Comparison of ENCODE assay signal across 20 cellular contexts in the genomic region with DNA sequence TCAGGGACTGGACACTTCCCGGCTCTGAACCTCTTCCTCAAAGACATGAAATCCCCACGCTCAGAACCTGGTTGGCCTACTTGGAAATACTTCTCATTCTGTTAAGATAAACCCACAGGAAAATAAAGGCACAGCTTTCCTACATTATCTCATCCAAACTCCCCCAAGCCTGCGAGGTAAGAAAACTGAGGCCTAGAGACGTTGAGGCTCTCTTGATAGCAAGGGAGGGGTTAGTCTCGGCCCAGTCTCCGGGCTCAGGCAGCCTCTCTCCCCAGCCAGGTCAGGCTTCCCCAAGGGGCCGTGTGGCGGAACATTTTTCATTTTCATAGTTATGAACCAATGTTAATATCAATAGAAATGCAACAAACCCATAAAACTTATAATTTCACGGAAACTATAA.
"Had no signal": no experiment of that assay in that cellular context is flagged by ENCODE, and none has a peak within 500 bp of the region (broad histone marks: within the 10 kb centered on the region; RNA-seq: fewer than 3 reads in every experiment).

No MANE protein-coding gene starts in this region.

- H3K36me3 ChIP-seq: esophagus muscularis mucosa, left ventricle myocardium inferior, lower lobe of right lung, neutrophil, right atrium auricular region, sigmoid colon had no signal

- H3K27me3 ChIP-seq: dorsolateral prefrontal cortex, esophagus muscularis mucosa, neutrophil, right atrium auricular region, sigmoid colon had no signal

- DNase-seq: dorsolateral prefrontal cortex; effector CD8-positive, alpha-beta T cell; kidney; left cardiac atrium; left ventricle myocardium inferior; lower lobe of right lung; mesenchymal stem cell; midbrain; sigmoid colon; stimulated activated CD4-positive, alpha-beta T cell treated with anti-CD3 and anti-CD28 coated beads, Interleukin-2, amount 100 ng/mL, for 24 hours; stimulated activated CD4-positive, alpha-beta T cell treated with anti-CD3 and anti-CD28 coated beads, Interleukin-4, amount 100 ng/mL, for 4 hours; stimulated activated naive CD4-positive, alpha-beta T cell treated with Interleukin-2 at 50 U/mL for 16 hours had no signal

- H3K27ac ChIP-seq: coronary artery, dorsolateral prefrontal cortex, epithelial cell of prostate, esophagus muscularis mucosa, left ventricle myocardium inferior, lower lobe of right lung, neutrophil, right atrium auricular region, sigmoid colon, skin epidermis had no signal

- ATAC-seq: left cardiac atrium; lower lobe of right lung; natural killer cell treated with Interleukin-12 subunit alpha and Interleukin-12 subunit beta and Interleukin-15 and Interleukin-18, amount 100 ng/mL, for 72 hours had no signal

- H3K36me3 Mint-ChIP-seq: natural killer cell treated with Interleukin-12 subunit alpha and Interleukin-12 subunit beta and Interleukin-15 and Interleukin-18, amount 100 ng/mL, for 72 hours had no signal

- H3K4me3 Mint-ChIP-seq: natural killer cell treated with Interleukin-12 subunit alpha and Interleukin-12 subunit beta and Interleukin-15 and Interleukin-18, amount 100 ng/mL, for 72 hours; type B pancreatic cell had no signal

- H3K27ac Mint-ChIP-seq: natural killer cell treated with Interleukin-12 subunit alpha and Interleukin-12 subunit beta and Interleukin-15 and Interleukin-18, amount 100 ng/mL, for 72 hours; type B pancreatic cell had no signal

- H3K9me3 ChIP-seq: esophagus muscularis mucosa, left ventricle myocardium inferior, lower lobe of right lung, neutrophil, right atrium auricular region, sigmoid colon had no signal

- H3K4me3 ChIP-seq: coronary artery, dorsolateral prefrontal cortex, esophagus muscularis mucosa, left ventricle myocardium inferior, lower lobe of right lung, right atrium auricular region, sigmoid colon, skin epidermis had no signal

- H3K9me3 Mint-ChIP-seq: natural killer cell treated with Interleukin-12 subunit alpha and Interleukin-12 subunit beta and Interleukin-15 and Interleukin-18, amount 100 ng/mL, for 72 hours; type B pancreatic cell had no signal

- H3K27me3 Mint-ChIP-seq: natural killer cell treated with Interleukin-12 subunit alpha and Interleukin-12 subunit beta and Interleukin-15 and Interleukin-18, amount 100 ng/mL, for 72 hours had no signal
